Comparison of ENCODE assay signal across 9 cellular contexts in the genomic region with DNA sequence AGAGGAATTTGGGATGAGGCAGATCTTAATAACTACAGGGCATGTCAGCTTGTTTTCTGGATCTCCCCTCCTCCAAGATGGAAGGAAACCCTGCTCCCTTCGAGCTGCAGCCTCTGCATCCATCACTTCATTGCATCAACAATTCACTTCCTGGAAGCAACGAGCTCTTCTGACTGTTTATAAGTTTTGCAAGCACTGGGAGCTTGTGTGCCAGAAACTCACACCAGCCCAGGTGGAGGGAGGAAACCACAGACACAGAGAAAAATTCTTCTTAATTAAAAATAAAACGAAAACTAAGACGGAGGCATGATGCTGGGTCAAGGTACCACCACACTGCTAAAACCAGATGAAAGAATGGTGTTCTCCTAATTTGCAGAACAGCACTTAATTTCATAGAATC. TPM values are rescaled to one million over a fixed set of nuclear protein-coding genes. Genes with fewer than 3 reads are reported as not detected.
DNase-seq lines count a peak whose midpoint lies in the region; ATAC-seq and TF ChIP-seq lines count a peak whose summit lies in the region.
"Had no signal": no experiment of that assay in that cellular context is flagged by ENCODE, and none has a peak within 500 bp of the region (broad histone marks: within the 10 kb centered on the region; RNA-seq: fewer than 3 reads in every experiment).

No MANE protein-coding gene starts in this region.

- H3K9me2 ChIP-seq in GM23338 (ENCODE audit: insufficient read depth) = no peaks in the 10 kb centered on the region

- H3K9me3 ChIP-seq in DND-41 (ENCODE audit: insufficient read depth, low read length, severe bottlenecking) (no peaks in the 10 kb centered on the region), mucosa of descending colon (no peaks in the 10 kb centered on the region)

- H3K79me2 ChIP-seq in DND-41 (ENCODE audit: insufficient read depth, low read length) = peaks cover 38% of the 10 kb centered on the region
- H3K79me2 ChIP-seq in GM23338 (replicated peaks; ENCODE audit: insufficient read depth) = peaks cover 100% of the 10 kb centered on the region

- peak overlapping the region; percentile 64 for H3K4me2 ChIP-seq in DND-41 (ENCODE audit: insufficient read depth, low read length)
- peak overlapping the region; percentile 89 for H3K4me2 ChIP-seq in GM23338

- peak overlapping the region; percentile 69 for H2AFZ ChIP-seq in DND-41 (ENCODE audit: low read depth, low read length)
- H2AFZ ChIP-seq in GM23338 = no peak overlapping the region

- H4K20me1 ChIP-seq in DND-41 (ENCODE audit: insufficient read depth, low read length) (no peaks in the 10 kb centered on the region), GM23338 (replicated peaks; ENCODE audit: insufficient read depth) (peaks cover 29% of the 10 kb centered on the region; the same call in 1 of the 2 replicates)

- peak overlapping the region; percentile 50 for H3K9ac ChIP-seq in DND-41 (ENCODE audit: low read depth, low read length)

- H3K36me3 ChIP-seq in DND-41 (ENCODE audit: insufficient read depth, low read length) (no peaks in the 10 kb centered on the region), GM23338 (ENCODE audit: insufficient read depth) (no peaks in the 10 kb centered on the region), mucosa of descending colon (ENCODE audit: low read depth) (no peaks in the 10 kb centered on the region)

- ATAC-seq in DND-41 (ENCODE audit: insufficient read depth, low read depth) = peak; percentile 86
- no peak for ATAC-seq in GM23338
- ATAC-seq in mucosa of descending colon = peak; percentile 27
- no peak for ATAC-seq in HG02970 (IDR thresholded peaks at IDR 0.05; ENCODE audit: low FRiP score, unreplicated experiment)

- no peaks in the 10 kb centered on the region for H3K9me3 Mint-ChIP-seq in GM23338
- no peaks in the 10 kb centered on the region for H3K9me3 Mint-ChIP-seq in activated T-helper 2 cell treated with anti-CD3 and anti-CD28 coated beads, Interferon-gamma antibody, Interleukin-2, Interleukin-4, amounts not matched to agents 10 μg/mL and 5 μg/mL and 100 μg/mL, durations not matched to agents 14 hours and 24 hours and 36 hours

- no peak overlapping the region for H3K27ac Mint-ChIP-seq in GM23338
- H3K27ac Mint-ChIP-seq in activated T-helper 2 cell treated with anti-CD3 and anti-CD28 coated beads, Interferon-gamma antibody, Interleukin-2, Interleukin-4, amounts not matched to agents 10 μg/mL and 5 μg/mL and 100 μg/mL, durations not matched to agents 14 hours and 24 hours and 36 hours = peak overlapping the region; percentile 91

- H3K4me3 Mint-ChIP-seq in GM23338 = peak overlapping the region; percentile 41; the same call in 2 of the 3 replicates
- H3K4me3 Mint-ChIP-seq in activated T-helper 2 cell treated with anti-CD3 and anti-CD28 coated beads, Interferon-gamma antibody, Interleukin-2, Interleukin-4, amounts not matched to agents 10 μg/mL and 5 μg/mL and 100 μg/mL, durations not matched to agents 14 hours and 24 hours and 36 hours (ENCODE audit: low read depth) = peak overlapping the region; percentile 66

- 0 out of 2 replicates have a peak, but pooled peaks cover 4% of the 10 kb centered on the region for H3F3A ChIP-seq in GM23338 (replicated peaks; ENCODE audit: low read depth)

- intact Hi-C loops in activated T-helper 2 cell treated with anti-CD3 and anti-CD28 coated beads, Interferon-gamma antibody, Interleukin-2, Interleukin-4, amounts not matched to agents 10 μg/mL and 5 μg/mL and 100 μg/mL, durations not matched to agents 14 hours and 24 hours and 36 hours (cut with micrococcal nuclease) = loop anchor here (1.0 kb wide), 2 partner anchors 8 to 9 kb away; no protein-coding TSS in a partner anchor
- intact Hi-C loops in mucosa of descending colon (cut with DNase I, micrococcal nuclease) = no loop called here
- intact Hi-C loops in posterior cingulate gyrus (cut with DNase I) = no loop called here

- peaks cover 91% of the 10 kb centered on the region for H3K4me1 ChIP-seq in DND-41 (ENCODE audit: insufficient read depth, low read length)
- H3K4me1 ChIP-seq in GM23338 (ENCODE audit: insufficient read depth) = peaks cover 95% of the 10 kb centered on the region
- H3K4me1 ChIP-seq in mucosa of descending colon (ENCODE audit: low read depth) = peaks cover 71% of the 10 kb centered on the region

- DNase-seq in DND-41 (peak; percentile 74), GM23338 (ENCODE audit: low spot score) (no peak), mucosa of descending colon (no peak), inferior parietal cortex (ENCODE audit: extremely low spot score) (no peak), posterior cingulate gyrus (no peak), KG1 (lab: John Stamatoyannopoulos, UW) (no peak)
- no peak for DNase-seq in activated T-helper 2 cell treated with anti-CD3 and anti-CD28 coated beads, Interferon-gamma antibody, Interleukin-2, Interleukin-4, amounts not matched to agents 10 μg/mL and 5 μg/mL and 100 μg/mL, durations not matched to agents 14 hours and 24 hours and 36 hours (ENCODE audit: low spot score)
- DNase-seq: NCI-H187 had no signal

- H3K27ac ChIP-seq in DND-41 (ENCODE audit: low read length) (peak overlapping the region; percentile 90), GM23338 (ENCODE audit: low read depth) (no peak overlapping the region)

- no peaks in the 10 kb centered on the region for H3K27me3 ChIP-seq in DND-41 (ENCODE audit: insufficient read depth, low read length, poor library complexity)
- no peaks in the 10 kb centered on the region for H3K27me3 ChIP-seq in GM23338 (ENCODE audit: insufficient read depth)

- H3K4me1 Mint-ChIP-seq in GM23338 = peaks cover 92% of the 10 kb centered on the region
- H3K4me1 Mint-ChIP-seq in activated T-helper 2 cell treated with anti-CD3 and anti-CD28 coated beads, Interferon-gamma antibody, Interleukin-2, Interleukin-4, amounts not matched to agents 10 μg/mL and 5 μg/mL and 100 μg/mL, durations not matched to agents 14 hours and 24 hours and 36 hours (ENCODE audit: low read depth) = peaks cover 85% of the 10 kb centered on the region

- TF ChIP-seq CTCF in DND-41 (IDR thresholded peaks at IDR 0.05; ENCODE audit: borderline replicate concordance, extremely low read depth, low read length, poor library complexity, severe bottlenecking) (no peak), GM23338 (conservative IDR thresholded peaks at IDR 0.05; ENCODE audit: low read depth in 2 of 2) (no peak), mucosa of descending colon (IDR thresholded peaks at IDR 0.05) (no peak)

- H3K27me3 Mint-ChIP-seq in GM23338 (ENCODE audit: insufficient read depth, low read depth, poor library complexity) = peaks cover 7% of the 10 kb centered on the region
- H3K27me3 Mint-ChIP-seq in activated T-helper 2 cell treated with anti-CD3 and anti-CD28 coated beads, Interferon-gamma antibody, Interleukin-2, Interleukin-4, amounts not matched to agents 10 μg/mL and 5 μg/mL and 100 μg/mL, durations not matched to agents 14 hours and 24 hours and 36 hours (ENCODE audit: low read depth) = no peaks in the 10 kb centered on the region

- H3K36me3 Mint-ChIP-seq in GM23338 (ENCODE audit: low read depth) = peaks cover 12% of the 10 kb centered on the region; the same call in 2 of the 3 replicates
- H3K36me3 Mint-ChIP-seq in activated T-helper 2 cell treated with anti-CD3 and anti-CD28 coated beads, Interferon-gamma antibody, Interleukin-2, Interleukin-4, amounts not matched to agents 10 μg/mL and 5 μg/mL and 100 μg/mL, durations not matched to agents 14 hours and 24 hours and 36 hours (ENCODE audit: low read depth) = peaks cover 47% of the 10 kb centered on the region

- H3K4me3 ChIP-seq in DND-41 (ENCODE audit: low read depth in 1 of 2, low read length in 2 of 2) (peak overlapping the region in 1 of 2 experiments; percentile 51; a peak in 3 of 4 replicates), GM23338 (peak overlapping the region; percentile 8; the same call in 1 of the 2 replicates), mucosa of descending colon (no peak overlapping the region)

TF ChIP-seq in GM23338, 12 proteins besides CTCF, POLR2A, EP300 and RAD21 (continues in another document):
- TF ChIP-seq POLR2AphosphoS5 (IDR thresholded peaks at IDR 0.05; ENCODE audit: low read depth) (no peak), EZH2 (IDR thresholded peaks at IDR 0.05; ENCODE audit: low read depth, unreplicated experiment) (no peak), CREB1 (CRISPR knock-in tag; IDR thresholded peaks at IDR 0.05; ENCODE audit: low read depth) (no peak)
- TF ChIP-seq, protein P1, sequence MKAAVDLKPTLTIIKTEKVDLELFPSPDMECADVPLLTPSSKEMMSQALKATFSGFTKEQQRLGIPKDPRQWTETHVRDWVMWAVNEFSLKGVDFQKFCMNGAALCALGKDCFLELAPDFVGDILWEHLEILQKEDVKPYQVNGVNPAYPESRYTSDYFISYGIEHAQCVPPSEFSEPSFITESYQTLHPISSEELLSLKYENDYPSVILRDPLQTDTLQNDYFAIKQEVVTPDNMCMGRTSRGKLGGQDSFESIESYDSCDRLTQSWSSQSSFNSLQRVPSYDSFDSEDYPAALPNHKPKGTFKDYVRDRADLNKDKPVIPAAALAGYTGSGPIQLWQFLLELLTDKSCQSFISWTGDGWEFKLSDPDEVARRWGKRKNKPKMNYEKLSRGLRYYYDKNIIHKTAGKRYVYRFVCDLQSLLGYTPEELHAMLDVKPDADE (IDR thresholded peaks at IDR 0.05) = no peak

RNA-seq across cellular contexts. Expression of a gene that starts 10.6 kb away (rescaled TPM):
- 116 and 134 TPM in 2 replicates for total RNA-seq in GM23338 (2014; rRNA removed; shearing (Covaris generic))
- 39.9 and 40.0 TPM in 2 replicates for polyA plus RNA-seq in GM23338 (2016; fragmentation: Nextera tagmentation; extraction: Ambion mirVana)
- total RNA-seq in activated T-helper 2 cell treated with anti-CD3 and anti-CD28 coated beads, Interferon-gamma antibody, Interleukin-2, Interleukin-4, amounts not matched to agents 10 μg/mL and 5 μg/mL and 100 μg/mL, durations not matched to agents 14 hours and 24 hours and 36 hours = 42.5 and 47.9 TPM in 2 replicates
- total RNA-seq in mucosa of descending colon = 100 to 1,000 TPM in 1 of 3 donors, 10 to 100 TPM in 2; 72.1 to 180 (median 75.3) TPM

Comparison
In these comparisons a context has a peak if more than half of its experiments do, and no peak if none do; other contexts are left out.
1. ATAC-seq: peak in DND-41 (single experiment) and mucosa of descending colon (single experiment); none in GM23338 (single experiment) and HG02970 (single experiment).